ENCODE assay signal across 21 cellular contexts in the genomic region with DNA sequence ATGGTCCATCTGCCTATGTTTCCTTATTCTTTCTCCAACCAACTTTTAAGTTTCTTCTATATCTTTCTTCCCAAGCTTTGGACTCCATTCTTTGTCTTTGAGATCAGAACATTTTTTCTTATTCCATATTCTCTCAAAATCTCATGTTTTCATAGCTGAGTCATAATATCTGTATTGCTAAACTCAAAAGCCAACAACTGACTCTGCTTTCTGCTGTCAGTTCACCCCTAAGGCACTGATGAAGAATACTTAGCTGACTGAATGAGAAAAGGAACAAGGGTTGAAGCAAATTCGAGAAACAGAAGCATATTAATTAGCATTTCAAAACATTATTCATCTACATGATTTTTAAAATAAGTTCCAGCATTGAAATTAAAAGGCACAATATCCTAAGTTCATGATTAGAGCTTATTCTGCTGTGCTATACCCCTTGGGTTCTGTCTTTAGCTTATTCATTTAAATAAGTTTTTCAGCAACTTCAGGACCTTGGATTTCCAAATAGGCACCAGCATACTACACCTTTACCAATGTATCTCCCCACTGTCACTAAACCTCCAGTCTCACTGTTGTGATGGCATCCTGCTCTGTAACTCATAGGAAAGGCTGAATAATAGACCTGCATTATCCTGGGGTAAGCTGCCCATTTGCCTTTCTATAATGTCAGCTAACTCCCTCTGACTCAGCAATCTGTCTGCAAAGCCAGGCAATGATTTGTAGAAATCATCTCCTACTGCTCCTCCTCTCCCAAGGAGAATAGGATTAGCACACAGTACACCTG. TPM values are rescaled to one million over a fixed set of nuclear protein-coding genes. Genes with fewer than 3 reads are reported as not detected.
"Had no signal": no experiment of that assay in that cellular context is flagged by ENCODE, and none has a peak within 500 bp of the region (broad histone marks: within the 10 kb centered on the region; RNA-seq: fewer than 3 reads in every experiment).

No MANE protein-coding gene starts in this region.

- DNase-seq: activated CD4-positive, alpha-beta T cell treated with anti-CD3 and anti-CD28 coated beads, Interleukin-2, amount 50 U/mL, for 48 hours; activated CD8-positive, alpha-beta memory T cell treated with anti-CD3 and anti-CD28 coated beads, Interleukin-2, amount 10 ng/mL, durations not matched to agents 7 days and 5 days; activated T-cell treated with anti-CD3 and anti-CD28 coated beads, Interleukin-2, amount 50 U/mL, for 1 hour; caudate nucleus; cortex of kidney; effector memory CD4-positive, alpha-beta T cell; kidney glomerular epithelial cell; mesendoderm; natural killer cell; posterior cingulate gyrus; stimulated activated CD4-positive, alpha-beta T cell treated with anti-CD3 and anti-CD28 coated beads, Interleukin-4, amount 100 ng/mL, for 24 hours; stimulated activated naive CD4-positive, alpha-beta T cell treated with Interleukin-2 at 50 U/mL for 16 hours; T-helper 1 cell; T1000; transverse colon had no signal

- H3K79me2 ChIP-seq: hepatocyte had no signal

- H2AFZ ChIP-seq: hepatocyte had no signal

- H3K4me1 ChIP-seq: vagina had no signal

- ATAC-seq: activated CD8-positive, alpha-beta memory T cell treated with anti-CD3 and anti-CD28 coated beads, Interleukin-2, amount 10 ng/mL, durations not matched to agents 7 days and 5 days; natural killer cell had no signal

- H3K4me2 ChIP-seq: hepatocyte had no signal

- H3K4me3 ChIP-seq: hepatocyte, skin epidermis, transverse colon, vagina had no signal

- H3K9me3 ChIP-seq: transverse colon, vagina had no signal

- H3K36me3 ChIP-seq: transverse colon, vagina had no signal

- H3K27me3 ChIP-seq: hepatocyte, transverse colon, vagina had no signal

- H3K27ac ChIP-seq: hepatocyte, transverse colon, vagina had no signal

RNA-seq across cellular contexts. Expression of a gene that starts 49.9 kb away (rescaled TPM):
- total RNA-seq: activated CD8-positive, alpha-beta memory T cell treated with anti-CD3 and anti-CD28 coated beads, Interleukin-2, amount 10 ng/mL, durations not matched to agents 7 days and 5 days; epithelial cell of proximal tubule; glomerular endothelial cell; hepatocyte; liver; natural killer cell; transverse colon; vagina had no signal
- polyA plus RNA-seq: liver had no signal
